30 cellular contexts compared by ENCODE assay signal in genomic region chr1:43687301-43688108, GRCh38. TPM values are rescaled to one million over a fixed set of nuclear protein-coding genes. Genes with fewer than 3 reads are reported as not detected.
DNase-seq lines count a peak whose midpoint lies in the region; ATAC-seq, FAIRE-seq and TF ChIP-seq lines count a peak whose summit lies in the region.
"Had no signal": no experiment of that assay in that cellular context is flagged by ENCODE, and none has a peak within 500 bp of the region (broad histone marks: within the 10 kb centered on the region; RNA-seq: fewer than 3 reads in every experiment).

No MANE protein-coding gene starts in this region.

- H2AFZ ChIP-seq in K562 (ENCODE audit: low read depth, low read length) = no peak overlapping the region

- H3K27ac ChIP-seq in K562 (ENCODE audit: extremely low read depth, low read depth, low read length) (no peak overlapping the region), Peyer's patch (no peak overlapping the region)
- H3K27ac ChIP-seq: body of pancreas, left lung, ovary, SK-N-MC, testis, vagina, VCaP had no signal

- no peak for ATAC-seq in Right ventricle myocardium inferior
- ATAC-seq in K562 = no peak
- no peak for ATAC-seq in stimulated activated effector memory CD8-positive, alpha-beta T cell treated with anti-CD3 and anti-CD28 coated beads, Interleukin-12 subunit alpha, Interleukin-12 subunit beta, amount 100 ng/mL, for 72 hours
- ATAC-seq in HG03354 (IDR thresholded peaks at IDR 0.05; ENCODE audit: poor library complexity, severe bottlenecking, unreplicated experiment) = no peak
- ATAC-seq: activated CD8-positive, alpha-beta memory T cell treated with anti-CD3 and anti-CD28 coated beads, Interleukin-2, amount 10 ng/mL, durations not matched to agents 7 days and 5 days; body of pancreas; natural killer cell treated with Interleukin-12 subunit alpha and Interleukin-12 subunit beta and Interleukin-15 and Interleukin-18, amount 100 ng/mL, for 72 hours had no signal

- no peaks in the 10 kb centered on the region for H3K79me2 ChIP-seq in K562 (ENCODE audit: control insufficient read depth, insufficient read depth, low read length)

- TF ChIP-seq EP300 in K562 (IDR thresholded peaks at IDR 0.05; ENCODE audit: low read length) = no peak

- BruUV-seq in K562 (replicated peaks; lab: Mats Ljungman, UMichigan) = no TSS peak

- no peaks in the 10 kb centered on the region for H3K36me3 Mint-ChIP-seq in stimulated activated effector memory CD8-positive, alpha-beta T cell treated with anti-CD3 and anti-CD28 coated beads, Interleukin-12 subunit alpha, Interleukin-12 subunit beta, amount 100 ng/mL, for 72 hours

- CTCF ChIA-PET in K562 (lab: Yijun Ruan, JAX; ENCODE audit: low intra/inter-chr PET ratio) = no interaction called here

- TF ChIP-seq CTCF in K562 (IDR thresholded peaks at IDR 0.05 in 2 of 3, conservative IDR thresholded peaks at IDR 0.05 in 1 of 3; ENCODE audit: insufficient read depth in 2 of 3, low read depth in 1 of 3, low read length in 3 of 3) = no peak
- TF ChIP-seq CTCF in fibroblast of the aortic adventitia (IDR thresholded peaks at IDR 0.05; ENCODE audit: insufficient read depth, low read length) = no peak
- no peak for TF ChIP-seq CTCF in Peyer's patch (IDR thresholded peaks at IDR 0.05)

- peaks cover 90% of the 10 kb centered on the region for H3K36me3 ChIP-seq in K562 (ENCODE audit: control insufficient read depth, insufficient read depth, low read length)
- peaks cover 0 to 95% (median 0%) of the 10 kb centered on the region in 3 donors for H3K36me3 ChIP-seq in Peyer's patch

- no peaks in the 10 kb centered on the region for H3K9me3 ChIP-seq in K562 (replicated peaks; ENCODE audit: control insufficient read depth, insufficient read depth, low read depth, low read length)
- no peaks in the 10 kb centered on the region for H3K9me3 ChIP-seq in Peyer's patch
- H3K9me3 ChIP-seq: body of pancreas, HAP-1, left lung, ovary, testis, vagina had no signal

- H3K27ac Mint-ChIP-seq in stimulated activated effector memory CD8-positive, alpha-beta T cell treated with anti-CD3 and anti-CD28 coated beads, Interleukin-12 subunit alpha, Interleukin-12 subunit beta, amount 100 ng/mL, for 72 hours = peak overlapping the region; percentile 18
- H3K27ac Mint-ChIP-seq: mesothelial cell of epicardium had no signal

- H3K4me1 ChIP-seq in K562 (replicated peaks in 1 of 2; ENCODE audit: control insufficient read depth in 2 of 2, insufficient read depth in 2 of 2, low read length in 2 of 2) (no peaks in the 10 kb centered on the region; a peak in 1 of 5 replicates), Peyer's patch (no peaks in the 10 kb centered on the region)
- H3K4me1 ChIP-seq: body of pancreas, left lung, testis had no signal

- H3K4me3 Mint-ChIP-seq in stimulated activated effector memory CD8-positive, alpha-beta T cell treated with anti-CD3 and anti-CD28 coated beads, Interleukin-12 subunit alpha, Interleukin-12 subunit beta, amount 100 ng/mL, for 72 hours = no peak overlapping the region
- H3K4me3 Mint-ChIP-seq: activated CD8-positive, alpha-beta memory T cell treated with anti-CD3 and anti-CD28 coated beads, Interleukin-2, amount 10 ng/mL, durations not matched to agents 7 days and 5 days; activated naive CD8-positive, alpha-beta T cell treated with anti-CD3 and anti-CD28 coated beads, Interleukin-2, amount 10 ng/mL, durations not matched to agents 7 days and 5 days; mesothelial cell of epicardium; natural killer cell treated with Interleukin-12 subunit alpha and Interleukin-12 subunit beta and Interleukin-15 and Interleukin-18, amount 100 ng/mL, for 72 hours had no signal

- peaks cover 6% of the 10 kb centered on the region for H3K4me1 Mint-ChIP-seq in stimulated activated effector memory CD8-positive, alpha-beta T cell treated with anti-CD3 and anti-CD28 coated beads, Interleukin-12 subunit alpha, Interleukin-12 subunit beta, amount 100 ng/mL, for 72 hours
- H3K4me1 Mint-ChIP-seq: activated CD8-positive, alpha-beta memory T cell treated with anti-CD3 and anti-CD28 coated beads, Interleukin-2, amount 10 ng/mL, durations not matched to agents 7 days and 5 days; activated naive CD8-positive, alpha-beta T cell treated with anti-CD3 and anti-CD28 coated beads, Interleukin-2, amount 10 ng/mL, durations not matched to agents 7 days and 5 days had no signal

- H3K9me1 ChIP-seq in K562 (ENCODE audit: control insufficient read depth, insufficient read depth, low read length) = no peaks in the 10 kb centered on the region

- DNase-seq in cardiac septum (ENCODE audit: low spot score) (peak; percentile 63), Right ventricle myocardium inferior (ENCODE audit: missing footprints) (no peak), K562 (ENCODE audit: extremely low read depth in 1 of 4, low spot score in 3 of 4) (no peak), fibroblast of the aortic adventitia (ENCODE audit: low read depth) (peak; percentile 39), Peyer's patch (no peak)
- DNase-seq in stimulated activated effector memory CD8-positive, alpha-beta T cell treated with anti-CD3 and anti-CD28 coated beads, Interleukin-12 subunit alpha, Interleukin-12 subunit beta, amount 100 ng/mL, for 72 hours (ENCODE audit: low spot score in 2 of 2) = no peak
- DNase-seq in activated CD8-positive, alpha-beta memory T cell treated with anti-CD3 and anti-CD28 coated beads, Interleukin-2, amount 50 U/mL, for 48 hours = no peak
- DNase-seq: activated CD4-positive, alpha-beta T cell treated with anti-CD3 and anti-CD28 coated beads, Interleukin-2, amount 50 U/mL, for 1 hour; activated CD8-positive, alpha-beta memory T cell treated with anti-CD3 and anti-CD28 coated beads, Interleukin-2, amount 10 ng/mL, durations not matched to agents 7 days and 5 days; activated naive CD8-positive, alpha-beta T cell treated with anti-CD3 and anti-CD28 coated beads, Interleukin-2, amount 10 ng/mL, durations not matched to agents 7 days and 5 days; body of pancreas; C1 segment of cervical spinal cord; Calu3; cortex of kidney; EL; left lung; NCI-H1092; NCI-H187 treated with DMSO at 0.1 percent for 48 hours; ovary; stimulated activated CD4-positive, alpha-beta T cell treated with anti-CD3 and anti-CD28 coated beads, Interleukin-4, amount 100 ng/mL, for 4 hours; stimulated activated naive CD4-positive, alpha-beta T cell treated with Interleukin-2 at 50 U/mL for 16 hours; T-helper 2 cell; testis had no signal

- H3K9me3 Mint-ChIP-seq in stimulated activated effector memory CD8-positive, alpha-beta T cell treated with anti-CD3 and anti-CD28 coated beads, Interleukin-12 subunit alpha, Interleukin-12 subunit beta, amount 100 ng/mL, for 72 hours = no peaks in the 10 kb centered on the region
- H3K9me3 Mint-ChIP-seq: activated naive CD8-positive, alpha-beta T cell treated with anti-CD3 and anti-CD28 coated beads, Interleukin-2, amount 10 ng/mL, durations not matched to agents 7 days and 5 days; mesothelial cell of epicardium; natural killer cell treated with Interleukin-12 subunit alpha and Interleukin-12 subunit beta and Interleukin-15 and Interleukin-18, amount 100 ng/mL, for 72 hours had no signal

- 80% methylated on average over 5 of the region's 5 CpGs for WGBS in K562 (ENCODE audit: insufficient coverage, low coverage, missing lambda C conversion rate)

- no peak for TF ChIP-seq RAD21 in K562 (CRISPR knock-in tag; conservative IDR thresholded peaks at IDR 0.05 in 1 of 2, IDR thresholded peaks at IDR 0.05 in 1 of 2)

- H3K9ac ChIP-seq in K562 (ENCODE audit: insufficient read depth in 1 of 2, low read depth in 2 of 2, low read length in 2 of 2) = no peak overlapping the region; a peak in 1 of 4 replicates

- H3K4me2 ChIP-seq in K562 (ENCODE audit: insufficient read depth, low read length) = no peak overlapping the region

- in situ Hi-C loops in K562 (cut with MboI) = no loop called here

- no peak for TF ChIP-seq POLR2A in K562 (conservative IDR thresholded peaks at IDR 0.05)
- TF ChIP-seq POLR2A in Peyer's patch (IDR thresholded peaks at IDR 0.05) = no peak

- no peak overlapping the region for H3K4me3 ChIP-seq in K562
- no peak overlapping the region for H3K4me3 ChIP-seq in fibroblast of the aortic adventitia (ENCODE audit: low read depth, low read length)
- no peak overlapping the region for H3K4me3 ChIP-seq in Peyer's patch
- H3K4me3 ChIP-seq: body of pancreas, HAP-1, left lung, ovary, SK-N-MC, testis, vagina had no signal

- 0 out of 2 replicates have a peak, but pooled peaks cover 4% of the 10 kb centered on the region for H4K20me1 ChIP-seq in K562 (replicated peaks; ENCODE audit: control insufficient read depth, insufficient read depth, low read length)

- FAIRE-seq in K562 (lab: Jason Lieb, UNC) = no peak

- POLR2A ChIA-PET in K562 (lab: Yijun Ruan, JAX) = interaction anchor here (0.6 to 2.9 kb wide), 6 partner anchors 8 to 614 kb away, joined by 3 to 11 read pairs (median 3); partner anchors contain the start of gene ST3GAL3

- intact Hi-C loops in cardiac septum (cut with DNase I) (no loop called here), Right ventricle myocardium inferior (cut with DNase I) (no loop called here), K562 (cut with micrococcal nuclease) (no loop called here)

- H3K27me3 ChIP-seq in K562 (ENCODE audit: control insufficient read depth in 2 of 2, insufficient read depth in 2 of 2, low read length in 2 of 2) (no peaks in the 10 kb centered on the region), Peyer's patch (no peaks in the 10 kb centered on the region)
- H3K27me3 ChIP-seq: body of pancreas, left lung, ovary, testis, vagina had no signal

RNA-seq across cellular contexts. Expression of gene ST3GAL3, which starts 19.8 kb away (rescaled TPM):
- 30.1 TPM for total RNA-seq in cardiac septum
- 22.0 TPM for total RNA-seq in Right ventricle myocardium inferior
- 181 and 201 TPM in 2 replicates for total RNA-seq in K562 (2011; cell fraction: chromatin; rRNA removed; ENCODE audit: low replicate concordance)
- 75.9 and 89.5 TPM in 2 replicates for total RNA-seq in K562 (2011; cell fraction: nucleolus; rRNA removed)
- 148 and 229 TPM in 2 replicates for total RNA-seq in K562 (2011; cell fraction: nucleoplasm; rRNA removed)
- 8.9 and 13.4 TPM in 2 replicates for total RNA-seq in K562 (2014; rRNA removed)
- total RNA-seq in K562 (2014; rRNA removed; fragmentation: Illumina TruSeq; extraction: Trizol) = 11.5 and 12.2 TPM in 2 replicates
- total RNA-seq in K562 (2015; rRNA removed; fragmentation: Illumina TruSeq; extraction: Trizol) = 9.5 and 9.8 TPM in 2 replicates
- 18.9 and 20.7 TPM in 2 replicates for total RNA-seq in K562 (2021)
- polyA plus RNA-seq in K562 (2011; rRNA removed) = 12.0 and 17.8 TPM in 2 replicates
- polyA plus RNA-seq in K562 (2011; cell fraction: cytosol; rRNA removed) = 9.4 and 15.6 TPM in 2 replicates
- 45.5 and 47.5 TPM in 2 replicates for polyA plus RNA-seq in K562 (2011; cell fraction: nucleus; rRNA removed)
- 13.3 and 31.3 TPM in 2 replicates for polyA plus RNA-seq in K562 (2012)
- polyA plus RNA-seq in K562 (2014; fragmentation: Illumina TruSeq; extraction: Trizol) = 18.1 and 18.5 TPM in 2 replicates
- polyA plus RNA-seq in K562 (2014; fragmentation: Nextera tagmentation; extraction: Ambion mirVana) = 1 to 10 TPM; 1.2 to 1.6 TPM
- polyA plus RNA-seq in K562 (2014; rRNA removed) = 11.0 and 12.8 TPM in 2 replicates
- polyA minus RNA-seq in K562 (2011; rRNA and poly(A)+ RNA removed) = 16.9 and 23.2 TPM in 2 replicates
- 7.9 and 18.4 TPM in 2 replicates for polyA minus RNA-seq in K562 (2011; cell fraction: cytosol; rRNA and poly(A)+ RNA removed)
- 21.5 and 30.5 TPM in 2 replicates for polyA minus RNA-seq in K562 (2011; cell fraction: nucleus; rRNA and poly(A)+ RNA removed)
- total RNA-seq in fibroblast of the aortic adventitia (ENCODE audit: low replicate concordance) = 20.1 and 24.0 TPM in 2 replicates
- total RNA-seq in Peyer's patch = 10 to 100 TPM in 1 of 4 donors, 1 to 10 TPM in 3; 4.4 to 19.0 (median 6.1) TPM

RNA-seq across cellular contexts. Expression of gene KDM4A, which starts 37.6 kb away (rescaled TPM):
- total RNA-seq in cardiac septum (19.8 TPM), Right ventricle myocardium inferior (15.2 TPM), K562 (2014; rRNA removed) (15.6 and 16.0 TPM in 2 replicates), K562 (2014; rRNA removed; fragmentation: Illumina TruSeq; extraction: Trizol) (17.6 and 21.2 TPM in 2 replicates), K562 (2015; rRNA removed; fragmentation: Illumina TruSeq; extraction: Trizol) (13.1 and 14.3 TPM in 2 replicates), K562 (2021) (27.3 and 33.6 TPM in 2 replicates), fibroblast of the aortic adventitia (ENCODE audit: low replicate concordance) (39.0 and 73.2 TPM in 2 replicates), Peyer's patch (10 to 100 TPM; 60.1 to 74.7 (median 66.2) TPM)
- 118 and 126 TPM in 2 replicates for total RNA-seq in K562 (2011; cell fraction: chromatin; rRNA removed; ENCODE audit: low replicate concordance)
- total RNA-seq in K562 (2011; cell fraction: nucleolus; rRNA removed) = 43.2 and 43.6 TPM in 2 replicates
- total RNA-seq in K562 (2011; cell fraction: nucleoplasm; rRNA removed) = 47.6 and 48.7 TPM in 2 replicates
- polyA plus RNA-seq in K562 (2011; rRNA removed) (12.5 and 20.8 TPM in 2 replicates), K562 (2014; fragmentation: Illumina TruSeq; extraction: Trizol) (24.9 and 26.4 TPM in 2 replicates), K562 (2014; fragmentation: Nextera tagmentation; extraction: Ambion mirVana) (10 to 100 TPM in 1 of 2 experiments, 1 to 10 TPM in 1; 3.6 to 12.1 TPM), K562 (2014; rRNA removed) (13.5 and 14.2 TPM in 2 replicates)
- 5.4 and 12.3 TPM in 2 replicates for polyA plus RNA-seq in K562 (2011; cell fraction: cytosol; rRNA removed)
- 18.6 and 24.1 TPM in 2 replicates for polyA plus RNA-seq in K562 (2011; cell fraction: nucleus; rRNA removed)
- polyA plus RNA-seq in K562 (2012) = 17.2 and 34.3 TPM in 2 replicates
- polyA minus RNA-seq in K562 (2011; rRNA and poly(A)+ RNA removed) = 26.9 and 40.0 TPM in 2 replicates
- 11.4 and 12.3 TPM in 2 replicates for polyA minus RNA-seq in K562 (2011; cell fraction: cytosol; rRNA and poly(A)+ RNA removed)
- polyA minus RNA-seq in K562 (2011; cell fraction: nucleus; rRNA and poly(A)+ RNA removed) = 8.6 and 19.7 TPM in 2 replicates

Comparison
In these comparisons a context has a peak if more than half of its experiments do, and no peak if none do; other contexts are left out.
1. DNase-seq: peak in cardiac septum (single experiment) and fibroblast of the aortic adventitia (single experiment); none in Right ventricle myocardium inferior (single experiment), K562 (0 of 4), stimulated activated effector memory CD8-positive, alpha-beta T cell treated with anti-CD3 and anti-CD28 coated beads, Interleukin-12 subunit alpha, Interleukin-12 subunit beta, amount 100 ng/mL, for 72 hours (0 of 2), Peyer's patch (0 of 3) and activated CD8-positive, alpha-beta memory T cell treated with anti-CD3 and anti-CD28 coated beads, Interleukin-2, amount 50 U/mL, for 48 hours (single experiment).